Comparison of ENCODE assay signal across 1 cellular context in the genomic region with DNA sequence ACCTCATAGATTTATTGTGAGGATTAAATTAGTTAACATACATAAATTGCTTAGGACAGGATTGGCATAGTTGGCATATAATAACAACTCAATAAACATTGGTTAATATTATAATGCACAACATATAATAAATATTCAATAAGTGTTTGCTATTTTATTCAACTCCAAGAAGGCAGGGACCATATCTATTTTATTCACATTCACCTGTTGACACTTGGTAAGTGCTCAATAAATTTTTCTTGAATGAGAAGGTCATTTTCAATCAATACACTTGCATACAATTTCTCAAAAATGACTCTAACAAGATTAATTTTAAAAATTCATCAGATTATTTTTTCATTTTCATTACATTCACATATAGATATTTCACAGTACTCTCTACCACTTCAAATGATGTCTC.
TF ChIP-seq lines count a peak whose summit lies in the region.

No MANE protein-coding gene starts in this region.

TF ChIP-seq in HEK293, 187 proteins besides CTCF, POLR2A, EP300 and RAD21:
- TF ChIP-seq, protein P1, sequence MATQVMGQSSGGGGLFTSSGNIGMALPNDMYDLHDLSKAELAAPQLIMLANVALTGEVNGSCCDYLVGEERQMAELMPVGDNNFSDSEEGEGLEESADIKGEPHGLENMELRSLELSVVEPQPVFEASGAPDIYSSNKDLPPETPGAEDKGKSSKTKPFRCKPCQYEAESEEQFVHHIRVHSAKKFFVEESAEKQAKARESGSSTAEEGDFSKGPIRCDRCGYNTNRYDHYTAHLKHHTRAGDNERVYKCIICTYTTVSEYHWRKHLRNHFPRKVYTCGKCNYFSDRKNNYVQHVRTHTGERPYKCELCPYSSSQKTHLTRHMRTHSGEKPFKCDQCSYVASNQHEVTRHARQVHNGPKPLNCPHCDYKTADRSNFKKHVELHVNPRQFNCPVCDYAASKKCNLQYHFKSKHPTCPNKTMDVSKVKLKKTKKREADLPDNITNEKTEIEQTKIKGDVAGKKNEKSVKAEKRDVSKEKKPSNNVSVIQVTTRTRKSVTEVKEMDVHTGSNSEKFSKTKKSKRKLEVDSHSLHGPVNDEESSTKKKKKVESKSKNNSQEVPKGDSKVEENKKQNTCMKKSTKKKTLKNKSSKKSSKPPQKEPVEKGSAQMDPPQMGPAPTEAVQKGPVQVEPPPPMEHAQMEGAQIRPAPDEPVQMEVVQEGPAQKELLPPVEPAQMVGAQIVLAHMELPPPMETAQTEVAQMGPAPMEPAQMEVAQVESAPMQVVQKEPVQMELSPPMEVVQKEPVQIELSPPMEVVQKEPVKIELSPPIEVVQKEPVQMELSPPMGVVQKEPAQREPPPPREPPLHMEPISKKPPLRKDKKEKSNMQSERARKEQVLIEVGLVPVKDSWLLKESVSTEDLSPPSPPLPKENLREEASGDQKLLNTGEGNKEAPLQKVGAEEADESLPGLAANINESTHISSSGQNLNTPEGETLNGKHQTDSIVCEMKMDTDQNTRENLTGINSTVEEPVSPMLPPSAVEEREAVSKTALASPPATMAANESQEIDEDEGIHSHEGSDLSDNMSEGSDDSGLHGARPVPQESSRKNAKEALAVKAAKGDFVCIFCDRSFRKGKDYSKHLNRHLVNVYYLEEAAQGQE (tag by site-specific recombination; IDR thresholded peaks at IDR 0.05) = no peak
- TF ChIP-seq ZNF664 (tag by site-specific recombination; IDR thresholded peaks at IDR 0.05) (peak; percentile 70), SCRT2 (tag by site-specific recombination; IDR thresholded peaks at IDR 0.05) (peak; percentile 70)
